Comparison of ENCODE assay signal across 14 cellular contexts in the genomic region with DNA sequence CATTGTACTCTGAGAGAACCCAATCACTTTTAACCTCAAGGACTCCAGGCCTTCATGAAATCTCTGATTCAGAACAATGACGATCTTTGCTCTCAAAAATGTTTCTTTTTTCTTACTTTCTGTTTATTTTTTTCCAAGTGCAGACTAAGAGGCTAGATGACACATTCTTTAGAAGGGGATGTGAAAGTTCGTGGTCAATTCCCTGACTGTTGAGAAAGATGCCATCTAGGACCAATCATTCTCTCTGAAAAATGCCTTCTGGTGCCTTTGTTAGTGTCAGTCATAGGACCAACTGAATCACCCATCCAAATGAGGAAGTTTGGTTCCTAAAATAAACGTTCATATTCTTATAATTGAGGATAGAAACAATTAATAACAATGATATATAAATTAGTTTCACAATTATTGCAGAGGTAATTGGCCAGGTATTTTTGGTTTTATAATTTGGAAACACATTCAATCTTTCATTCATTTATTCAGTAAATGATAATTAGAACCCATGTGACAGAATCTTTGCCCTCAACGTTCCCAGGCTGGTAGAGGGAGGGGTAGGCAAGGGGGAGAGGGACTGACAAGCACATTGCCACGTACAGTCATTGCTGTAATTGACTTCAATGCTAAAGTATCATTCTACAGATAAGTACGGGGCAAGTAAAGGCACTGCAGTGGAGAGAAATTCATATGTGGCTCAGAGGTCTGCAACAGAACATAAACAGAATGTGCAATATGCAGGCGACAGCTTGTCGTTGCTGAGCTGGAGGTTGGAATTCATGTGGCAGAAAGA.
DNase-seq lines count a peak whose midpoint lies in the region; ATAC-seq and TF ChIP-seq lines count a peak whose summit lies in the region.
"Had no signal": no experiment of that assay in that cellular context is flagged by ENCODE, and none has a peak within 500 bp of the region (broad histone marks: within the 10 kb centered on the region; RNA-seq: fewer than 3 reads in every experiment).

No MANE protein-coding gene starts in this region.

- no peak overlapping the region for H2AK5ac ChIP-seq in neuronal stem cell (ENCODE audit: low read depth, low read length)

- intact Hi-C loops in left ventricle myocardium superior (cut with micrococcal nuclease) = loop anchor here (10.0 kb wide), 2 partner anchors 575 to 1485 kb away; no protein-coding TSS in a partner anchor

- no peak overlapping the region for H2BK120ac ChIP-seq in neuronal stem cell (ENCODE audit: low read depth, low read length)

- H3K9ac ChIP-seq in neuronal stem cell (ENCODE audit: low read depth, low read length, poor library complexity) = no peak overlapping the region

- H3K9me3 ChIP-seq in neuronal stem cell (replicated peaks in 1 of 2; ENCODE audit: control insufficient read depth in 2 of 2, insufficient read depth in 1 of 2, low read depth in 1 of 2, low read length in 2 of 2) = no peaks in the 10 kb centered on the region
- H3K9me3 ChIP-seq: ovary had no signal

- H3K4me1 ChIP-seq in neuronal stem cell (ENCODE audit: control insufficient read depth in 2 of 2, insufficient read depth in 1 of 2, low read depth in 1 of 2, low read length in 2 of 2) = peaks cover 5 to 17% of the 10 kb centered on the region in 2 donors

- no peak overlapping the region for H3K14ac ChIP-seq in neuronal stem cell (ENCODE audit: low read length)

- no peak overlapping the region for H2BK5ac ChIP-seq in neuronal stem cell (ENCODE audit: low read length)

- no peak overlapping the region for H3K4me2 ChIP-seq in neuronal stem cell (ENCODE audit: insufficient read depth, low read length, poor library complexity, severe bottlenecking)

- H3K23ac ChIP-seq in neuronal stem cell (ENCODE audit: low read depth, low read length, poor library complexity) = no peak overlapping the region

- no peak overlapping the region for H3K27ac ChIP-seq in neuronal stem cell (replicated peaks; ENCODE audit: low read length)
- H3K27ac ChIP-seq: ovary had no signal

- H2BK12ac ChIP-seq in neuronal stem cell (ENCODE audit: low read length) = no peak overlapping the region

- WGBS in neuronal stem cell (ENCODE audit: extremely low coverage in 2 of 2, insufficient read length in 2 of 2, insufficient replicate concordance in 1 of 2), 2 donors = no CpG with 5 or more reads among the region's 8 CpGs

- no peaks in the 10 kb centered on the region for H3K36me3 Mint-ChIP-seq in endothelial cell (ENCODE audit: low read depth, unreplicated experiment)

- no peaks in the 10 kb centered on the region for H3K27me3 Mint-ChIP-seq in endothelial cell (ENCODE audit: unreplicated experiment)

- no peaks in the 10 kb centered on the region for H3K79me1 ChIP-seq in neuronal stem cell (ENCODE audit: low read depth, low read length)

- H3K9me3 Mint-ChIP-seq in endothelial cell (ENCODE audit: unreplicated experiment) = no peaks in the 10 kb centered on the region
- H3K9me3 Mint-ChIP-seq: activated B cell treated with CpG ODN at 0.5 μM for 24 hours had no signal

- H3K4me3 Mint-ChIP-seq in endothelial cell (ENCODE audit: unreplicated experiment) = no peak overlapping the region
- H3K4me3 Mint-ChIP-seq: activated B cell treated with CpG ODN at 0.5 μM for 24 hours had no signal

- no peak overlapping the region for H4K91ac ChIP-seq in neuronal stem cell (ENCODE audit: low read depth, low read length, poor library complexity)

- H3K27ac Mint-ChIP-seq in endothelial cell (ENCODE audit: unreplicated experiment) = no peak overlapping the region
- H3K27ac Mint-ChIP-seq: activated B cell treated with CpG ODN at 0.5 μM for 24 hours had no signal

- H3K4ac ChIP-seq in neuronal stem cell (ENCODE audit: low read length) = no peak overlapping the region

- H2BK15ac ChIP-seq in neuronal stem cell (ENCODE audit: low read length) = no peak overlapping the region

- H4K8ac ChIP-seq in neuronal stem cell (ENCODE audit: low read depth, low read length) = no peak overlapping the region

- peak overlapping the region; percentile 21 for H2AFZ ChIP-seq in neuronal stem cell (ENCODE audit: low read length)

- no peak for TF ChIP-seq CTCF in endothelial cell (IDR thresholded peaks at IDR 0.05; ENCODE audit: unreplicated experiment)

- DNase-seq in SKM-1 (lab: John Stamatoyannopoulos, UW; ENCODE audit: unreplicated experiment) (peak; percentile 43), neuronal stem cell (ENCODE audit: low spot score) (no peak), putamen (ENCODE audit: low spot score) (no peak), left ventricle myocardium superior (no peak), DMS153 treated with DMSO at 0.1 percent for 48 hours (lab: John Stamatoyannopoulos, UW; ENCODE audit: unreplicated experiment) (no peak), endothelial cell (ENCODE audit: low spot score) (no peak)
- DNase-seq: activated B cell treated with CpG ODN at 0.5 μM for 24 hours; DND-41; effector CD8-positive, alpha-beta T cell; NCI-H1105; ovary; PC-3 had no signal

- no peak overlapping the region for H3K4me3 ChIP-seq in neuronal stem cell (ENCODE audit: low read length in 2 of 2)
- H3K4me3 ChIP-seq: ovary had no signal

- no peak overlapping the region for H3K18ac ChIP-seq in neuronal stem cell (ENCODE audit: low read length)

- peak; percentile 68 for ATAC-seq in GM18858 (IDR thresholded peaks at IDR 0.05; ENCODE audit: unreplicated experiment)
- peak; percentile 70 for ATAC-seq in HG03175 (IDR thresholded peaks at IDR 0.05; ENCODE audit: unreplicated experiment)
- ATAC-seq in left ventricle myocardium superior = no peak
- ATAC-seq: PC-3 had no signal

- peaks cover 0 to 4% (median 0%) of the 10 kb centered on the region in 3 experiments for H3K27me3 ChIP-seq in neuronal stem cell (ENCODE audit: control insufficient read depth in 3 of 3, insufficient read depth in 3 of 3, low read depth in 1 of 3, low read length in 3 of 3)
- H3K27me3 ChIP-seq: ovary had no signal

- H3K4me1 Mint-ChIP-seq in endothelial cell (ENCODE audit: unreplicated experiment) = no peaks in the 10 kb centered on the region
- H3K4me1 Mint-ChIP-seq: activated B cell treated with CpG ODN at 0.5 μM for 24 hours had no signal

- H3K36me3 ChIP-seq in neuronal stem cell (replicated peaks in 1 of 2; ENCODE audit: control insufficient read depth in 2 of 2, insufficient read depth in 2 of 2, low read length in 2 of 2) = no peaks in the 10 kb centered on the region
- H3K36me3 ChIP-seq: ovary had no signal
